Comparison of ENCODE assay signal across 12 cellular contexts in genomic region chr18:74284501-74285004, GRCh38. TPM values are rescaled to one million over a fixed set of nuclear protein-coding genes. Genes with fewer than 3 reads are reported as not detected.
A peak's percentile ranks its signal among the peaks of the same experiment; 100 is the strongest.
DNase-seq lines count a peak whose midpoint lies in the region; ATAC-seq and TF ChIP-seq lines count a peak whose summit lies in the region.
"Had no signal": no experiment of that assay in that cellular context is flagged by ENCODE, and none has a peak within 500 bp of the region (broad histone marks: within the 10 kb centered on the region; RNA-seq: fewer than 3 reads in every experiment).

No MANE protein-coding gene starts in this region.

- intact Hi-C loops in dorsolateral prefrontal cortex (cut with DNase I) = loop anchor here in 1 of 2 donors (10.0 kb wide), 1 partner anchor 710 kb away; no protein-coding TSS in a partner anchor

- H3K36me3 ChIP-seq in lung (ENCODE audit: control insufficient read depth in 2 of 2, insufficient read depth in 2 of 2, low read length in 2 of 2) = no peaks in the 10 kb centered on the region
- H3K36me3 ChIP-seq in brain microvascular endothelial cell (replicated peaks) = no peaks in the 10 kb centered on the region

- H3K27ac ChIP-seq in dorsolateral prefrontal cortex (peak overlapping the region in 48 of 59 donors; percentile 8 to 81 (median 69)), lung (ENCODE audit: low read depth in 1 of 2, low read length in 1 of 2) (peak overlapping the region; percentile 67 to 96), substantia nigra (ENCODE audit: low read depth, low read length, poor library complexity, severe bottlenecking) (peak overlapping the region; percentile 66), brain microvascular endothelial cell (no peak overlapping the region)

- 42 to 63% methylated on average over 7 of the region's 7 CpGs for WGBS in lung, 2 donors

- DNase-seq in NCI-H2107 treated with DMSO at 0.1 percent for 48 hours (lab: John Stamatoyannopoulos, UW; ENCODE audit: unreplicated experiment) (peak; percentile 81), dorsolateral prefrontal cortex (no peak), lung (ENCODE audit: low spot score) (no peak), substantia nigra (lab: John Stamatoyannopoulos, UW) (peak in 8 of 49 donors; percentile 6 to 44 (median 22)), brain microvascular endothelial cell (no peak), GF-D8 (lab: John Stamatoyannopoulos, UW) (no peak), HUDEP-2 (lab: John Stamatoyannopoulos, UW; ENCODE audit: unreplicated experiment in 76 of 76) (no peak)
- DNase-seq: DMS53, HFFc6, NCI-H446 treated with DMSO at 0.1 percent for 48 hours, T-helper 17 cell had no signal

- peaks cover 25 to 26% of the 10 kb centered on the region in 2 donors for H3K4me1 ChIP-seq in lung (ENCODE audit: control insufficient read depth in 2 of 2, insufficient read depth in 2 of 2, low read length in 2 of 2)

- no peaks in the 10 kb centered on the region for H3K9me3 ChIP-seq in lung (ENCODE audit: control insufficient read depth in 2 of 2, insufficient read depth in 1 of 2, low read length in 1 of 2)

- no peaks in the 10 kb centered on the region for H3K27me3 ChIP-seq in dorsolateral prefrontal cortex
- no peaks in the 10 kb centered on the region for H3K27me3 ChIP-seq in lung (ENCODE audit: control insufficient read depth, insufficient read depth)
- no peaks in the 10 kb centered on the region for H3K27me3 ChIP-seq in brain microvascular endothelial cell (replicated peaks)

- ATAC-seq in lung (ENCODE audit: insufficient read depth, low FRiP score) = no peak
- no peak for ATAC-seq in HG02610 (IDR thresholded peaks at IDR 0.05; ENCODE audit: unreplicated experiment)
- ATAC-seq: T-helper 17 cell had no signal

- in situ Hi-C loops in brain microvascular endothelial cell (cut with HindIII; ENCODE audit: low pct_ligation_motif_present, low sequenced_read_pairs) = no loop called here

- TF ChIP-seq CTCF in dorsolateral prefrontal cortex (IDR thresholded peaks at IDR 0.05 in 54 of 56, conservative IDR thresholded peaks at IDR 0.05 in 2 of 56; ENCODE audit: low read depth in 1 of 56, partially characterized antibody in 56 of 56) (no peak), lung (IDR thresholded peaks at IDR 0.05; ENCODE audit: control extremely low read depth, extremely low read depth) (no peak), brain microvascular endothelial cell (IDR thresholded peaks at IDR 0.05; ENCODE audit: low read depth, low read length, missing control alignments) (no peak)

- H3K4me3 ChIP-seq in dorsolateral prefrontal cortex (peak overlapping the region in 23 of 59 donors; percentile 0 to 44 (median 20)), lung (no peak overlapping the region), brain microvascular endothelial cell (ENCODE audit: low read depth, low read length) (no peak overlapping the region)

RNA-seq across cellular contexts. Expression of gene CYB5A, which starts 7.2 kb away (rescaled TPM):
- 10 to 100 TPM; 20.0 to 49.0 (median 31.9) TPM for total RNA-seq in dorsolateral prefrontal cortex
- 100 to 1,000 TPM; 516 to 527 TPM for total RNA-seq in lung
- 100 to 1,000 TPM; 408 to 853 TPM for polyA plus RNA-seq in lung

RNA-seq across cellular contexts. Expression of gene C18orf63, which starts 31.1 kb away (rescaled TPM):
- under 1 TPM in 1 of 120 experiments, not detected in 119; 0.11 TPM for total RNA-seq in dorsolateral prefrontal cortex
- under 1 TPM; 0.14 to 0.55 TPM for total RNA-seq in lung
- under 1 TPM; 0.37 to 0.38 TPM for polyA plus RNA-seq in lung
- total RNA-seq: HFFc6, T-helper 17 cell had no signal

Comparison
In these comparisons a context has a peak if more than half of its experiments do, and no peak if none do; other contexts are left out.
1. RNA of gene CYB5A, which starts 7.2 kb away (total RNA-seq): 516 to 527 TPM in lung; 20.0 to 49.0 TPM in dorsolateral prefrontal cortex; every median in the first group is over 10 times any median in the second.